ENCODE assay signal across 9 cellular contexts in genomic region chr18:79397830-79398761, GRCh38. TPM values are rescaled to one million over a fixed set of nuclear protein-coding genes. Genes with fewer than 3 reads are reported as not detected.
A peak's percentile ranks its signal among the peaks of the same experiment; 100 is the strongest.
DNase-seq lines count a peak whose midpoint lies in the region; ATAC-seq and TF ChIP-seq lines count a peak whose summit lies in the region.
"Had no signal": no experiment of that assay in that cellular context is flagged by ENCODE, and none has a peak within 500 bp of the region (broad histone marks: within the 10 kb centered on the region; RNA-seq: fewer than 3 reads in every experiment).

No MANE protein-coding gene starts in this region.

- peak overlapping the region in 2 of 4 donors; percentile 10 to 76 for H3K4me3 ChIP-seq in tibial nerve

- no peak for TF ChIP-seq EP300 in tibial nerve (IDR thresholded peaks at IDR 0.05)

- no peaks in the 10 kb centered on the region for H3K9me3 ChIP-seq in tibial nerve

- no peaks in the 10 kb centered on the region for H3K27me3 Mint-ChIP-seq in activated naive CD4-positive, alpha-beta T cell treated with anti-CD3 and anti-CD28 coated beads, Interleukin-2, amount 50 U/mL, for 24 hours
- peaks cover 3% of the 10 kb centered on the region for H3K27me3 Mint-ChIP-seq in activated T-helper 2 cell treated with anti-CD3 and anti-CD28 coated beads, Interferon-gamma antibody, Interleukin-2, Interleukin-4, amounts not matched to agents 10 μg/mL and 5 μg/mL and 100 μg/mL, durations not matched to agents 14 hours and 24 hours and 36 hours (ENCODE audit: low read depth)
- no peaks in the 10 kb centered on the region for H3K27me3 Mint-ChIP-seq in memory B cell

- WGBS in tibial nerve, 2 donors: 58 to 65% methylated on average over 36 to 38 of the region's 38 CpGs

- H3K27me3 ChIP-seq in tibial nerve: no peaks in the 10 kb centered on the region

- no peak for TF ChIP-seq CTCF in tibial nerve (IDR thresholded peaks at IDR 0.05)

- H3K4me1 Mint-ChIP-seq in activated naive CD4-positive, alpha-beta T cell treated with anti-CD3 and anti-CD28 coated beads, Interleukin-2, amount 50 U/mL, for 24 hours: peaks cover 50% of the 10 kb centered on the region
- H3K4me1 Mint-ChIP-seq in activated T-helper 2 cell treated with anti-CD3 and anti-CD28 coated beads, Interferon-gamma antibody, Interleukin-2, Interleukin-4, amounts not matched to agents 10 μg/mL and 5 μg/mL and 100 μg/mL, durations not matched to agents 14 hours and 24 hours and 36 hours (ENCODE audit: low read depth): peaks cover 32% of the 10 kb centered on the region
- H3K4me1 Mint-ChIP-seq in memory B cell: peaks cover 31% of the 10 kb centered on the region

- peak overlapping the region; percentile 80 to 98 (median 94) for H3K27ac ChIP-seq in tibial nerve

- ATAC-seq in memory B cell (ENCODE audit: low read depth) (no peak), GM19455 (IDR thresholded peaks at IDR 0.05; ENCODE audit: unreplicated experiment) (no peak), HG03108 (IDR thresholded peaks at IDR 0.05; ENCODE audit: unreplicated experiment) (no peak)

- no peaks in the 10 kb centered on the region for H3K9me3 Mint-ChIP-seq in activated naive CD4-positive, alpha-beta T cell treated with anti-CD3 and anti-CD28 coated beads, Interleukin-2, amount 50 U/mL, for 24 hours
- no peaks in the 10 kb centered on the region for H3K9me3 Mint-ChIP-seq in activated T-helper 2 cell treated with anti-CD3 and anti-CD28 coated beads, Interferon-gamma antibody, Interleukin-2, Interleukin-4, amounts not matched to agents 10 μg/mL and 5 μg/mL and 100 μg/mL, durations not matched to agents 14 hours and 24 hours and 36 hours
- no peaks in the 10 kb centered on the region for H3K9me3 Mint-ChIP-seq in memory B cell

- peak overlapping the region; percentile 87 for H3K4me3 Mint-ChIP-seq in activated naive CD4-positive, alpha-beta T cell treated with anti-CD3 and anti-CD28 coated beads, Interleukin-2, amount 50 U/mL, for 24 hours
- H3K4me3 Mint-ChIP-seq in activated T-helper 2 cell treated with anti-CD3 and anti-CD28 coated beads, Interferon-gamma antibody, Interleukin-2, Interleukin-4, amounts not matched to agents 10 μg/mL and 5 μg/mL and 100 μg/mL, durations not matched to agents 14 hours and 24 hours and 36 hours (ENCODE audit: low read depth): peak overlapping the region; percentile 89
- peak overlapping the region; percentile 96 for H3K4me3 Mint-ChIP-seq in memory B cell

- no peak for TF ChIP-seq POLR2A in tibial nerve (IDR thresholded peaks at IDR 0.05)

- peaks cover 3 to 75% (median 42%) of the 10 kb centered on the region in 4 donors for H3K4me1 ChIP-seq in tibial nerve

- H3K36me3 Mint-ChIP-seq in activated naive CD4-positive, alpha-beta T cell treated with anti-CD3 and anti-CD28 coated beads, Interleukin-2, amount 50 U/mL, for 24 hours: peaks cover 5% of the 10 kb centered on the region
- peaks cover 44% of the 10 kb centered on the region for H3K36me3 Mint-ChIP-seq in activated T-helper 2 cell treated with anti-CD3 and anti-CD28 coated beads, Interferon-gamma antibody, Interleukin-2, Interleukin-4, amounts not matched to agents 10 μg/mL and 5 μg/mL and 100 μg/mL, durations not matched to agents 14 hours and 24 hours and 36 hours (ENCODE audit: low read depth)
- H3K36me3 Mint-ChIP-seq in memory B cell: peaks cover 7% of the 10 kb centered on the region

- H3K36me3 ChIP-seq in tibial nerve: no peaks in the 10 kb centered on the region

- no peak overlapping the region for H3K27ac Mint-ChIP-seq in activated naive CD4-positive, alpha-beta T cell treated with anti-CD3 and anti-CD28 coated beads, Interleukin-2, amount 50 U/mL, for 24 hours
- H3K27ac Mint-ChIP-seq in activated T-helper 2 cell treated with anti-CD3 and anti-CD28 coated beads, Interferon-gamma antibody, Interleukin-2, Interleukin-4, amounts not matched to agents 10 μg/mL and 5 μg/mL and 100 μg/mL, durations not matched to agents 14 hours and 24 hours and 36 hours: peak overlapping the region; percentile 94
- H3K27ac Mint-ChIP-seq in memory B cell: peak overlapping the region; percentile 97

- DNase-seq in activated naive CD4-positive, alpha-beta T cell treated with Interleukin-2 at 50 U/mL for 16 hours: no peak
- no peak for DNase-seq in activated T-helper 2 cell treated with anti-CD3 and anti-CD28 coated beads, Interferon-gamma antibody, Interleukin-2, Interleukin-4, amounts not matched to agents 10 μg/mL and 5 μg/mL and 100 μg/mL, durations not matched to agents 14 hours and 24 hours and 36 hours (ENCODE audit: low spot score)
- DNase-seq in memory B cell (ENCODE audit: low spot score in 2 of 2): no peak
- no peak for DNase-seq in tibial nerve (ENCODE audit: low spot score in 2 of 2)
- DNase-seq in COLO668 (lab: John Stamatoyannopoulos, UW; ENCODE audit: unreplicated experiment): no peak
- DNase-seq: NCI-H1105 treated with DMSO at 0.1 percent for 48 hours had no signal

- intact Hi-C loops in activated T-helper 2 cell treated with anti-CD3 and anti-CD28 coated beads, Interferon-gamma antibody, Interleukin-2, Interleukin-4, amounts not matched to agents 10 μg/mL and 5 μg/mL and 100 μg/mL, durations not matched to agents 14 hours and 24 hours and 36 hours (cut with micrococcal nuclease): loop anchor here (5.0 kb wide), 3 partner anchors 44 to 634 kb away; partner anchors contain the start of genes ATP9B and RBFA

RNA-seq across cellular contexts. Expression of gene NFATC1, which starts 2.4 kb away (rescaled TPM):
- total RNA-seq in activated T-helper 2 cell treated with anti-CD3 and anti-CD28 coated beads, Interferon-gamma antibody, Interleukin-2, Interleukin-4, amounts not matched to agents 10 μg/mL and 5 μg/mL and 100 μg/mL, durations not matched to agents 14 hours and 24 hours and 36 hours: 95.0 and 99.9 TPM in 2 replicates
- 10 to 100 TPM; 33.7 to 48.6 (median 37.8) TPM for total RNA-seq in tibial nerve
